8 cellular contexts compared by ENCODE assay signal in the genomic region with DNA sequence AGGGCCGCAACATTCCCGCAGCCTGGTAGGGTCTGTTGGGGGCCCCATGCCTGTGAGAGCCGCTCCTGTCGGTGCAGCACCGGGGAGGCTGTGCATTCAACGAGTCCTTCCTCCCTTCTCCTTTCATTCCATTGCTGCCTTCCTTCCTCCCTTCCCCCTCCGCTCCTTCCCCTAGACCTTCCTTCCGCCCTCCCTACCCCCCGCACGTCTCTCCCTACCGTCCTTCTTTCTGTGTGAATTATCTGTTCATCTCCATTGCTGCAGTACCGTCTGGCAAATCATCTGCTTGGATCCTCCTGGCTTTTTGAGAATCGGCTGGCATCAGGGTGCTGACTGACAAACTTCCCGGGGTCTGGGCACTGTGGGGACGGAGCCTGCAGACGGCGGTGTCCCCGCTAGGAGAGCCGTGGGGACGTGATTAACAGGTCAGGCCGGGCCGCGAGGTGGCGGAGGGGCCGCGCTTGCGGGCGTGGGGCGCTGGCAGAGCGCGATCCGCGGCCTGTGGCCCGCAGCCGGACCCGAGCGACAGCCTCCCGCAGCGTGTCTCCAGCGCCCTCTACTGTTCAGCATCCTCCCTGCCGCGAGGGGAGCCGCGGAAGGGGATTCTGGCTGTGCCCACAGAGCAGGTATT. TPM values are rescaled to one million over a fixed set of nuclear protein-coding genes. Genes with fewer than 3 reads are reported as not detected.
A peak's percentile ranks its signal among the peaks of the same experiment; 100 is the strongest.
DNase-seq lines count a peak whose midpoint lies in the region; ATAC-seq, FAIRE-seq and TF ChIP-seq lines count a peak whose summit lies in the region.
"Not testable (repeated sequence)": the region's sequence is repeated elsewhere in the genome, so short reads cannot be mapped to it uniquely, and the experiment has no call there.

No MANE protein-coding gene starts in this region.

- peak; percentile 90 for ATAC-seq in GM19035 (IDR thresholded peaks at IDR 0.05; ENCODE audit: unreplicated experiment)
- ATAC-seq in HG02798 (IDR thresholded peaks at IDR 0.05; ENCODE audit: poor library complexity, unreplicated experiment) = peak; percentile 86
- ATAC-seq in IMR-90 (ENCODE audit: low read depth) = peak; percentile 86
- peak; percentile 84 to 87 for ATAC-seq in activated T-cell treated with anti-CD3 and anti-CD28 coated beads, Interleukin-2, amount 50 U/mL, for 72 hours (replicated peaks in 1 of 2)
- ATAC-seq in effector memory CD8-positive, alpha-beta T cell (replicated peaks) = peak; percentile 87
- peak; percentile 75 to 86 (median 84) for ATAC-seq in psoas muscle

- not testable (repeated sequence) for H2BK15ac ChIP-seq in IMR-90 (ENCODE audit: low read depth, low read length)

- not testable (repeated sequence) for H2AK5ac ChIP-seq in IMR-90 (ENCODE audit: low read depth, low read length)

- H2BK120ac ChIP-seq in IMR-90 (ENCODE audit: low read depth, low read length) = not testable (repeated sequence)

- not testable (repeated sequence) for H3K9me3 Mint-ChIP-seq in activated T-cell treated with anti-CD3 and anti-CD28 coated beads, Interleukin-2, amount 50 U/mL, for 72 hours; effector memory CD8-positive, alpha-beta T cell

- H3K36me3 ChIP-seq in IMR-90 (ENCODE audit: control insufficient read depth, insufficient read depth, low read length); kidney (ENCODE audit: control insufficient read depth in 1 of 2, insufficient read depth in 2 of 2, low read length in 2 of 2); psoas muscle (ENCODE audit: insufficient read depth in 1 of 2, low read depth in 1 of 2): not testable (repeated sequence)

- no CpG with 5 or more reads among the region's 44 CpGs for WGBS in IMR-90 (ENCODE audit: extremely low coverage in 2 of 2, insufficient read length in 1 of 2), 2 experiments
- 0 to 6% (median 1%) methylated on average over 3 to 25 of the region's 44 CpGs for WGBS in psoas muscle, 3 donors

- H3K4me3 ChIP-seq in AG10803 (ENCODE audit: low read length) (peak overlapping the region; percentile 44), IMR-90 (ENCODE audit: insufficient read depth, low read depth, low read length) (peak overlapping the region; percentile 39; the same call in 1 of the 2 replicates), kidney (ENCODE audit: low read length in 2 of 2) (peak overlapping the region in 1 of 2 donors; percentile 29), psoas muscle (peak overlapping the region; percentile 54)

- FAIRE-seq in kidney (lab: Jason Lieb, UNC) = not testable (repeated sequence)

- not testable (repeated sequence) for H3K9me3 ChIP-seq in IMR-90 (ENCODE audit: control insufficient read depth, insufficient read depth, low read length); kidney (ENCODE audit: control insufficient read depth in 1 of 2, low read length in 2 of 2); psoas muscle

- not testable (repeated sequence) for H3K36me3 Mint-ChIP-seq in activated T-cell treated with anti-CD3 and anti-CD28 coated beads, Interleukin-2, amount 50 U/mL, for 72 hours (ENCODE audit: insufficient read depth in 2 of 2); effector memory CD8-positive, alpha-beta T cell (ENCODE audit: insufficient read depth)

- not testable (repeated sequence) for H3K4me1 Mint-ChIP-seq in activated T-cell treated with anti-CD3 and anti-CD28 coated beads, Interleukin-2, amount 50 U/mL, for 72 hours (ENCODE audit: low read depth); effector memory CD8-positive, alpha-beta T cell (ENCODE audit: low read depth in 2 of 2)

- BruUV-seq in IMR-90 (replicated peaks; lab: Mats Ljungman, UMichigan) = not testable (repeated sequence)

- not testable (repeated sequence) for TF ChIP-seq RAD21 in IMR-90 (IDR thresholded peaks at IDR 0.05; ENCODE audit: low read length)

- H3K27me3 ChIP-seq in IMR-90 (ENCODE audit: control insufficient read depth, insufficient read depth, low read length); psoas muscle (ENCODE audit: insufficient read depth in 3 of 3, low read length in 2 of 3): not testable (repeated sequence)

- peak overlapping the region; percentile 59 to 78 for H3K4me3 Mint-ChIP-seq in activated T-cell treated with anti-CD3 and anti-CD28 coated beads, Interleukin-2, amount 50 U/mL, for 72 hours
- not testable (repeated sequence) for H3K4me3 Mint-ChIP-seq in effector memory CD8-positive, alpha-beta T cell

- H3K56ac ChIP-seq in IMR-90 (ENCODE audit: extremely low read depth, insufficient read depth, low read length) = not testable (repeated sequence)

- not testable (repeated sequence) for H3K9ac ChIP-seq in IMR-90 (ENCODE audit: low read depth, low read length); kidney (ENCODE audit: low read length in 2 of 2)

- TF ChIP-seq POLR2A in IMR-90 (IDR thresholded peaks at IDR 0.05; ENCODE audit: low read depth, low read length) = not testable (repeated sequence)

- not testable (repeated sequence) for H4K20me1 ChIP-seq in IMR-90 (ENCODE audit: insufficient read depth, low read length)

- CTCF ChIA-PET in IMR-90 (lab: Yijun Ruan, JAX) = not testable (repeated sequence)

- H4K8ac ChIP-seq in IMR-90 (ENCODE audit: low read depth in 2 of 2, low read length in 2 of 2) = not testable (repeated sequence)

- POLR2A ChIA-PET in IMR-90 (lab: Charles Lee; ENCODE audit: unreplicated experiment) = not testable (repeated sequence)

- H2BK5ac ChIP-seq in IMR-90 (ENCODE audit: low read depth, low read length, poor library complexity, severe bottlenecking) = not testable (repeated sequence)

- not testable (repeated sequence) for TF ChIP-seq CTCF in AG10803 (conservative IDR thresholded peaks at IDR 0.05; ENCODE audit: low read length); IMR-90 (conservative IDR thresholded peaks at IDR 0.05; ENCODE audit: low read depth, low read length); kidney (IDR thresholded peaks at IDR 0.05; ENCODE audit: borderline replicate concordance, extremely low read depth, insufficient read depth)
- peak; percentile 3 for TF ChIP-seq CTCF in psoas muscle (IDR thresholded peaks at IDR 0.05)

- H4K5ac ChIP-seq in IMR-90 (ENCODE audit: low read depth, low read length) = not testable (repeated sequence)

- not testable (repeated sequence) for H3K23ac ChIP-seq in IMR-90 (ENCODE audit: low read depth, low read length)

- dilution Hi-C loops in IMR-90 (cut with HindIII; ENCODE audit: low sequenced_read_pairs, unreplicated experiment) = not testable (repeated sequence)

- not testable (repeated sequence) for H3K9me1 ChIP-seq in IMR-90 (ENCODE audit: insufficient read depth, low read length)

- not testable (repeated sequence) for H3K14ac ChIP-seq in IMR-90 (replicated peaks; ENCODE audit: low read depth, low read length)

- in situ Hi-C loops in IMR-90 (cut with MboI; ENCODE audit: low sequenced_read_pairs) = not testable (repeated sequence)

- H3K18ac ChIP-seq in IMR-90 (ENCODE audit: low read depth, low read length) = not testable (repeated sequence)

- H3K4me1 ChIP-seq in IMR-90 (ENCODE audit: control insufficient read depth, insufficient read depth, low read length); kidney (ENCODE audit: control insufficient read depth in 1 of 2, insufficient read depth in 1 of 2, low read depth in 1 of 2, low read length in 2 of 2); psoas muscle: not testable (repeated sequence)

- not testable (repeated sequence) for DNase-seq in AG10803 (ENCODE audit: low read depth); IMR-90; effector memory CD8-positive, alpha-beta T cell
- peak; percentile 2 to 33 for DNase-seq in activated T-cell treated with anti-CD3 and anti-CD28 coated beads, Interleukin-2, amount 50 U/mL, for 72 hours
- peak; percentile 42 for DNase-seq in kidney
- peak; percentile 28 to 44 for DNase-seq in psoas muscle

- not testable (repeated sequence) for H3K4me2 ChIP-seq in IMR-90 (ENCODE audit: low read depth, low read length)

- not testable (repeated sequence) for H3K27ac ChIP-seq in IMR-90 (ENCODE audit: insufficient read depth, low read length); kidney (ENCODE audit: low read depth in 2 of 2, low read length in 2 of 2); psoas muscle

- H3K4ac ChIP-seq in IMR-90 (ENCODE audit: low read depth, low read length) = not testable (repeated sequence)

- H3K27ac Mint-ChIP-seq in activated T-cell treated with anti-CD3 and anti-CD28 coated beads, Interleukin-2, amount 50 U/mL, for 72 hours; effector memory CD8-positive, alpha-beta T cell: not testable (repeated sequence)

- H4K91ac ChIP-seq in IMR-90 (ENCODE audit: insufficient read depth, low read depth, low read length) = not testable (repeated sequence)

- intact Hi-C loops in IMR-90 (cut with micrococcal nuclease); kidney (cut with DNase I); psoas muscle (cut with DNase I): not testable (repeated sequence)

- H2AK9ac ChIP-seq in IMR-90 (replicated peaks; ENCODE audit: low read depth, low read length, poor library complexity) = not testable (repeated sequence)

- H3K79me1 ChIP-seq in IMR-90 (ENCODE audit: low read depth in 1 of 2, low read length in 2 of 2) = not testable (repeated sequence)

- not testable (repeated sequence) for H3K27me3 Mint-ChIP-seq in activated T-cell treated with anti-CD3 and anti-CD28 coated beads, Interleukin-2, amount 50 U/mL, for 72 hours (ENCODE audit: low read depth); effector memory CD8-positive, alpha-beta T cell

- not testable (repeated sequence) for H2AFZ ChIP-seq in IMR-90 (replicated peaks; ENCODE audit: low read length, poor library complexity)

- not testable (repeated sequence) for H2BK20ac ChIP-seq in IMR-90 (ENCODE audit: low read depth, low read length)

RNA-seq across cellular contexts. Expression of a gene that starts 18.8 kb away (rescaled TPM):
- total RNA-seq in IMR-90 (2012; rRNA removed) = 0.54 and 1.1 TPM in 2 replicates
- polyA plus RNA-seq in IMR-90 (2012; rRNA removed) = 0.42 and 0.68 TPM in 2 replicates
- 0.09 and 0.25 TPM in 2 replicates for polyA plus RNA-seq in IMR-90 (2012; cell fraction: cytosol; rRNA removed)
- 0.41 and 0.94 TPM in 2 replicates for polyA plus RNA-seq in IMR-90 (2012; cell fraction: nucleus; rRNA removed; ENCODE audit: low replicate concordance)
- 1 to 10 TPM in 1 of 2 donors, not detected in 1; 1.6 TPM for total RNA-seq in activated T-cell treated with anti-CD3 and anti-CD28 coated beads, Interleukin-2, amount 50 U/mL, for 72 hours
- total RNA-seq in kidney = 12.7 TPM
- polyA plus RNA-seq in kidney (ENCODE audit: insufficient read depth, low read depth, low replicate concordance) = 2.1 TPM
- total RNA-seq in psoas muscle = 1 to 10 TPM; 1.7 to 2.8 (median 2.5) TPM
- polyA plus RNA-seq in psoas muscle = under 1 TPM; 0.18 to 0.98 (median 0.80) TPM

RNA-seq across cellular contexts. Expression of a gene that starts 41.3 kb away (rescaled TPM):
- under 0.01 TPM in 1 of 2 replicates, not detected in the other for total RNA-seq in IMR-90 (2012; rRNA removed)
- polyA plus RNA-seq in IMR-90 (2012; rRNA removed) = not detected in 2 replicates
- not detected in 2 replicates for polyA plus RNA-seq in IMR-90 (2012; cell fraction: cytosol; rRNA removed)
- 0.11 and 0.37 TPM in 2 replicates for polyA plus RNA-seq in IMR-90 (2012; cell fraction: nucleus; rRNA removed; ENCODE audit: low replicate concordance)
- total RNA-seq in activated T-cell treated with anti-CD3 and anti-CD28 coated beads, Interleukin-2, amount 50 U/mL, for 72 hours = not detected
- 12.6 TPM for total RNA-seq in kidney
- polyA plus RNA-seq in kidney (ENCODE audit: insufficient read depth, low read depth, low replicate concordance) = 8.5 TPM
- total RNA-seq in psoas muscle = not detected
- not detected for polyA plus RNA-seq in psoas muscle

Comparison
In these comparisons a context has a peak if more than half of its experiments do, and no peak if none do; other contexts are left out.
1. RNA of a gene that starts 41.3 kb away (total RNA-seq): 12.6 TPM in kidney (single experiment); under 0.01 TPM in IMR-90, not detected in activated T-cell treated with anti-CD3 and anti-CD28 coated beads, Interleukin-2, amount 50 U/mL, for 72 hours and not detected in psoas muscle; every median in the first group is over 10 times any median in the second.
2. Peak in every context shown above with its lines, with median percentiles within 50 percentile points of each other: ATAC-seq.